15 cellular contexts compared by ENCODE assay signal in the genomic region with DNA sequence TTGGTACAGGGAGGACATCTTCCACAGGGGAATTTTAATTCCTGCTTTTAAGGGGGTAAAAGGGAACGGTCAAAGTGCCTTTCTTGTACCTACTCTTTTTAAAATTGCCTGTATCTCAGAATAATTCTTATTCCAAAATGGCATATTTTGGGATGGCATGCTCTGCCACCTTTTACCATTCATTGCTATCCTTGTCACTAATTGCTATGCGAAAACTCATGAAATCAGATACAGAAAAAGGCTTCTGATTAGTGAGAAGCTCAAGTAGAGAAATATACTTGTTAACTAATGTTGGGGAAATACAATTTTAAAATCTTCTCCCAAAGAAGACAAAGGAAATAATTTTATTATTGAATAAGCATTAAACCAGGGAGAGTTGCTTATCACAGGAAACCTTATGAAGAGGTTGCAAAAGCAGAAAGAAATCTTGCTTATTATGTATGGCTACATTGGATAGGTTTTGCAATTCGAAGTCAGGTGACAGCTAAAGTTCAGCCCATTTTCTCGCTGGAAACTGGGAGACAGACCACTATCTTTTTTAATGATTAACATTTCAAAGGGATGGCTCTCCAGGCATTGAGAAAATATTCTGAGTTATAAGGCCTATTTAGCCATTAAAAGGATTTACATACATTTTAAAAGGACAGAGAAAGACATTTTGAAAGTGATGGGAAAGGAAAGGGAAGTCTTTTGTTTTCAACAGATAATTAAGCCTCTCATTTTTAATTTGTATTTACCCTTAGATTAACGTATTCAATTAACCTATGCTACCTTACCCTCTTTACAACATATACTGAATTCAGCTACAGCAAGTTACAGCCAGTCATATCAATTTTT.
DNase-seq lines count a peak whose midpoint lies in the region; ATAC-seq and TF ChIP-seq lines count a peak whose summit lies in the region.
"Had no signal": no experiment of that assay in that cellular context is flagged by ENCODE, and none has a peak within 500 bp of the region (broad histone marks: within the 10 kb centered on the region; RNA-seq: fewer than 3 reads in every experiment).

No MANE protein-coding gene starts in this region.

- H3K27ac ChIP-seq in spleen = peak overlapping the region in 7 of 8 donors; percentile 1 to 99 (median 23)
- H3K27ac ChIP-seq in uterus = no peak overlapping the region
- H3K27ac ChIP-seq: testis had no signal

- no peaks in the 10 kb centered on the region for H3K9me3 Mint-ChIP-seq in activated naive CD4-positive, alpha-beta T cell treated with anti-CD3 and anti-CD28 coated beads, Interleukin-2, amount 10 ng/mL, durations not matched to agents 7 days and 5 days
- H3K9me3 Mint-ChIP-seq in activated CD8-positive, alpha-beta T cell treated with anti-CD3 and anti-CD28 coated beads, Interleukin-2, amount 10 ng/mL, durations not matched to agents 7 days and 5 days (ENCODE audit: insufficient read depth) = no peaks in the 10 kb centered on the region
- H3K9me3 Mint-ChIP-seq: HFFc6 had no signal

- CTCF ChIA-PET in activated naive CD4-positive, alpha-beta T cell treated with anti-CD3 and anti-CD28 coated beads, Interleukin-2, amount 10 ng/mL, durations not matched to agents 7 days and 5 days (lab: Charles Lee) = no interaction called here
- CTCF ChIA-PET in activated CD8-positive, alpha-beta T cell treated with anti-CD3 and anti-CD28 coated beads, Interleukin-2, amount 10 ng/mL, durations not matched to agents 7 days and 5 days (lab: Charles Lee) = no interaction called here

- intact Hi-C loops in spleen (cut with DNase I; ENCODE audit: low total_unique reads) (no loop called here), uterus (cut with DNase I; ENCODE audit: low total_unique reads) (no loop called here)

- H3K36me3 ChIP-seq in spleen (peaks cover 0 to 15% (median 0%) of the 10 kb centered on the region in 6 donors), uterus (no peaks in the 10 kb centered on the region)

- ATAC-seq in activated CD8-positive, alpha-beta T cell treated with anti-CD3 and anti-CD28 coated beads, Interleukin-2, amount 10 ng/mL, durations not matched to agents 7 days and 5 days = no peak
- ATAC-seq: PC-3 had no signal

- POLR2A ChIA-PET in activated CD8-positive, alpha-beta T cell treated with anti-CD3 and anti-CD28 coated beads, Interleukin-2, amount 10 ng/mL, durations not matched to agents 7 days and 5 days (lab: Charles Lee) = interaction anchor here (1.1 to 5.0 kb wide), 13 partner anchors 10 to 1093 kb away, joined by 4 to 119 read pairs (median 35); a partner anchor contains a TSS

- TF ChIP-seq POLR2A in NB4 (IDR thresholded peaks at IDR 0.05; ENCODE audit: extremely low read depth, insufficient read length) = no peak
- no peak for TF ChIP-seq POLR2A in spleen (IDR thresholded peaks at IDR 0.05)
- TF ChIP-seq POLR2A in uterus (IDR thresholded peaks at IDR 0.05) = no peak

- peaks cover 32% of the 10 kb centered on the region for H3K36me3 Mint-ChIP-seq in activated naive CD4-positive, alpha-beta T cell treated with anti-CD3 and anti-CD28 coated beads, Interleukin-2, amount 10 ng/mL, durations not matched to agents 7 days and 5 days
- peaks cover 34% of the 10 kb centered on the region for H3K36me3 Mint-ChIP-seq in activated CD8-positive, alpha-beta T cell treated with anti-CD3 and anti-CD28 coated beads, Interleukin-2, amount 10 ng/mL, durations not matched to agents 7 days and 5 days (ENCODE audit: low read depth)

- H3K4me3 Mint-ChIP-seq in activated naive CD4-positive, alpha-beta T cell treated with anti-CD3 and anti-CD28 coated beads, Interleukin-2, amount 10 ng/mL, durations not matched to agents 7 days and 5 days = no peak overlapping the region
- H3K4me3 Mint-ChIP-seq in activated CD8-positive, alpha-beta T cell treated with anti-CD3 and anti-CD28 coated beads, Interleukin-2, amount 10 ng/mL, durations not matched to agents 7 days and 5 days = no peak overlapping the region
- H3K4me3 Mint-ChIP-seq: HFFc6 had no signal

- WGBS in spleen, 5 donors = 67 to 90% (median 79%) methylated on average over 5 of the region's 5 CpGs

- no peaks in the 10 kb centered on the region for H3K27me3 ChIP-seq in spleen (replicated peaks in 1 of 7)
- H3K27me3 ChIP-seq in uterus = no peaks in the 10 kb centered on the region
- H3K27me3 ChIP-seq: testis had no signal

- H3K4me1 ChIP-seq in spleen (peaks cover 22 to 88% (median 55%) of the 10 kb centered on the region in 6 donors), uterus (no peaks in the 10 kb centered on the region)
- H3K4me1 ChIP-seq: testis had no signal

- peak overlapping the region; percentile 62 for H3K27ac Mint-ChIP-seq in activated naive CD4-positive, alpha-beta T cell treated with anti-CD3 and anti-CD28 coated beads, Interleukin-2, amount 10 ng/mL, durations not matched to agents 7 days and 5 days
- H3K27ac Mint-ChIP-seq in activated CD8-positive, alpha-beta T cell treated with anti-CD3 and anti-CD28 coated beads, Interleukin-2, amount 10 ng/mL, durations not matched to agents 7 days and 5 days = peak overlapping the region; percentile 43
- H3K27ac Mint-ChIP-seq: HFFc6 had no signal

- TF ChIP-seq CTCF in NB4 (IDR thresholded peaks at IDR 0.05; ENCODE audit: low read depth, low read length) = no peak
- TF ChIP-seq CTCF in spleen (IDR thresholded peaks at IDR 0.05 in 8 of 11, conservative IDR thresholded peaks at IDR 0.05 in 3 of 11) = no peak
- no peak for TF ChIP-seq CTCF in uterus (IDR thresholded peaks at IDR 0.05)

- H3K4me3 ChIP-seq in NB4 (ENCODE audit: low read depth, low read length) (no peak overlapping the region), spleen (no peak overlapping the region), uterus (no peak overlapping the region)
- H3K4me3 ChIP-seq: testis had no signal

- no peaks in the 10 kb centered on the region for H3K9me3 ChIP-seq in spleen
- no peaks in the 10 kb centered on the region for H3K9me3 ChIP-seq in uterus
- H3K9me3 ChIP-seq: testis had no signal

- no peak for DNase-seq in activated naive CD4-positive, alpha-beta T cell treated with anti-CD3 and anti-CD28 coated beads, Interleukin-2, amount 10 ng/mL, durations not matched to agents 7 days and 5 days
- no peak for DNase-seq in activated naive CD4-positive, alpha-beta T cell (lab: John Stamatoyannopoulos, UW)
- DNase-seq in NB4 (ENCODE audit: low read depth) (peak; percentile 63), spleen (no peak), uterus (no peak), NCI-H1436 treated with DMSO at 0.1 percent for 48 hours (lab: John Stamatoyannopoulos, UW) (no peak), cortex of kidney (lab: John Stamatoyannopoulos, UW) (no peak)
- no peak for DNase-seq in activated CD8-positive, alpha-beta T cell treated with anti-CD3 and anti-CD28 coated beads, Interleukin-2, amount 10 ng/mL, durations not matched to agents 7 days and 5 days
- DNase-seq: cerebellar nuclear complex, DMS153, HFFc6, NCI-H1105, NCI-H226, PC-3, testis had no signal

- H3K4me1 Mint-ChIP-seq in activated naive CD4-positive, alpha-beta T cell treated with anti-CD3 and anti-CD28 coated beads, Interleukin-2, amount 10 ng/mL, durations not matched to agents 7 days and 5 days = peaks cover 63% of the 10 kb centered on the region
- peaks cover 62% of the 10 kb centered on the region for H3K4me1 Mint-ChIP-seq in activated CD8-positive, alpha-beta T cell treated with anti-CD3 and anti-CD28 coated beads, Interleukin-2, amount 10 ng/mL, durations not matched to agents 7 days and 5 days (ENCODE audit: low read depth)

- H3K27me3 Mint-ChIP-seq in activated naive CD4-positive, alpha-beta T cell treated with anti-CD3 and anti-CD28 coated beads, Interleukin-2, amount 10 ng/mL, durations not matched to agents 7 days and 5 days = peaks cover 4% of the 10 kb centered on the region
- no peaks in the 10 kb centered on the region for H3K27me3 Mint-ChIP-seq in activated CD8-positive, alpha-beta T cell treated with anti-CD3 and anti-CD28 coated beads, Interleukin-2, amount 10 ng/mL, durations not matched to agents 7 days and 5 days (ENCODE audit: low read depth)

Comparison
In these comparisons a context has a peak if more than half of its experiments do, and no peak if none do; other contexts are left out.
1. H3K27ac ChIP-seq: peak in spleen (7 of 8); none in uterus (0 of 2).